1 cellular context compared by ENCODE assay signal in the genomic region with DNA sequence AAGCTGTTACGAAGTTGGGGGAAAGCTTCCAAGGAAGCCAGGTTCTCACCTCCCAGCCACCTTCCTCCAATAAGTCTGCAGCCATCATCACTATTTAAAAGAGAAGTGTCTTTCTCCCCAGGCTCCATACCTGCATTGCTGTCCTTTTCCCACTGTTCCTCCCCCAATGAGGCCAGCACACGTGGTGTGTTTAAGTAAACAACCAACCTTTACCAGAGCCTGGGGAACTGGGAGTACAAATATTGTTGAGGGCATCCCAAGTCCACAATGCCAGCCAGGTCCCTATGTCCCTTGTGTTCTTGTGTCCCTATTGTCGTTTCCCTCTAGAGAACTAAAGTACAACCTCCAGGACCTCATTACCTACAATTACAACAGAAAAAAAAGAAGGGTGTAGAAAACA.
TF ChIP-seq lines count a peak whose summit lies in the region.

No MANE protein-coding gene starts in this region.

TF ChIP-seq in GM12878, 131 proteins besides CTCF, POLR2A, EP300 and RAD21:
- TF ChIP-seq ATF2 (IDR thresholded peaks at IDR 0.05; ENCODE audit: low read length): no peak
- TF ChIP-seq SUZ12 (IDR thresholded peaks at IDR 0.05; ENCODE audit: unreplicated experiment): no peak
- no peak for TF ChIP-seq RB1 (IDR thresholded peaks at IDR 0.05; ENCODE audit: borderline replicate concordance)
- no peak for TF ChIP-seq SMAD5 (IDR thresholded peaks at IDR 0.05; ENCODE audit: low read depth)
- TF ChIP-seq IRF5 (IDR thresholded peaks at IDR 0.05; ENCODE audit: borderline replicate concordance): no peak
- TF ChIP-seq ZSCAN29 (IDR thresholded peaks at IDR 0.05): no peak
- no peak for TF ChIP-seq CBX3 (IDR thresholded peaks at IDR 0.05; ENCODE audit: borderline replicate concordance, low read depth)
- TF ChIP-seq SIX5 (IDR thresholded peaks at IDR 0.05; ENCODE audit: low read depth, low read length, severe bottlenecking): no peak
- TF ChIP-seq CBX5 (IDR thresholded peaks at IDR 0.05; ENCODE audit: low read depth): no peak
- TF ChIP-seq JUNB (IDR thresholded peaks at IDR 0.05): no peak
- TF ChIP-seq PAX5 (IDR thresholded peaks at IDR 0.05; ENCODE audit: borderline replicate concordance, low read depth, low read length): no peak
- TF ChIP-seq BRCA1 (IDR thresholded peaks at IDR 0.05; ENCODE audit: low read depth, low read length): no peak
- no peak for TF ChIP-seq USF1 (IDR thresholded peaks at IDR 0.05; ENCODE audit: borderline replicate concordance, extremely low read length, insufficient read depth, low read depth, low read length)
- TF ChIP-seq, protein P1, sequence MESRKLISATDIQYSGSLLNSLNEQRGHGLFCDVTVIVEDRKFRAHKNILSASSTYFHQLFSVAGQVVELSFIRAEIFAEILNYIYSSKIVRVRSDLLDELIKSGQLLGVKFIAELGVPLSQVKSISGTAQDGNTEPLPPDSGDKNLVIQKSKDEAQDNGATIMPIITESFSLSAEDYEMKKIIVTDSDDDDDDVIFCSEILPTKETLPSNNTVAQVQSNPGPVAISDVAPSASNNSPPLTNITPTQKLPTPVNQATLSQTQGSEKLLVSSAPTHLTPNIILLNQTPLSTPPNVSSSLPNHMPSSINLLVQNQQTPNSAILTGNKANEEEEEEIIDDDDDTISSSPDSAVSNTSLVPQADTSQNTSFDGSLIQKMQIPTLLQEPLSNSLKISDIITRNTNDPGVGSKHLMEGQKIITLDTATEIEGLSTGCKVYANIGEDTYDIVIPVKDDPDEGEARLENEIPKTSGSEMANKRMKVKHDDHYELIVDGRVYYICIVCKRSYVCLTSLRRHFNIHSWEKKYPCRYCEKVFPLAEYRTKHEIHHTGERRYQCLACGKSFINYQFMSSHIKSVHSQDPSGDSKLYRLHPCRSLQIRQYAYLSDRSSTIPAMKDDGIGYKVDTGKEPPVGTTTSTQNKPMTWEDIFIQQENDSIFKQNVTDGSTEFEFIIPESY (IDR thresholded peaks at IDR 0.05): no peak
